13 cellular contexts compared by ENCODE assay signal in genomic region chr6:163398104-163398503, GRCh38.
"Had no signal": no experiment of that assay in that cellular context is flagged by ENCODE, and none has a peak within 500 bp of the region (broad histone marks: within the 10 kb centered on the region; RNA-seq: fewer than 3 reads in every experiment).

No MANE protein-coding gene starts in this region.

- DNase-seq: activated CD4-positive, alpha-beta T cell treated with anti-CD3 and anti-CD28 coated beads, Interleukin-2, amount 50 U/mL, for 1 hour; activated naive CD4-positive, alpha-beta T cell; kidney; mesendoderm; stimulated activated CD4-positive, alpha-beta T cell treated with anti-CD3 and anti-CD28 coated beads, Interleukin-2, amount 100 ng/mL, for 24 hours had no signal

- H3K4me3 Mint-ChIP-seq: activated T-helper 1 cell treated with anti-CD3 and anti-CD28 coated beads, Interleukin-12 subunit alpha, Interleukin-12 subunit beta, Interleukin-2, Interleukin-4 antibody, amounts not matched to agents 30 ng/mL and 10 ng/mL and 1 ng/mL, durations not matched to agents 14 hours and 24 hours and 36 hours; natural killer cell treated with Interleukin-12 subunit alpha and Interleukin-12 subunit beta and Interleukin-15 and Interleukin-18, amount 100 ng/mL, for 72 hours had no signal

- ATAC-seq: activated CD4-positive, CD25-positive, alpha-beta regulatory T cell treated with anti-CD3 and anti-CD28 coated beads, Interleukin-2, amount 50 U/mL, for 24 hours; natural killer cell treated with Interleukin-12 subunit alpha and Interleukin-12 subunit beta and Interleukin-15 and Interleukin-18, amount 100 ng/mL, for 72 hours had no signal

- H3K36me3 Mint-ChIP-seq: natural killer cell treated with Interleukin-12 subunit alpha and Interleukin-12 subunit beta and Interleukin-15 and Interleukin-18, amount 100 ng/mL, for 72 hours had no signal

- H3K4me3 ChIP-seq: breast epithelium, left ventricle myocardium inferior, sigmoid colon, SK-N-MC, upper lobe of left lung had no signal

- H3K9me3 Mint-ChIP-seq: activated T-helper 1 cell treated with anti-CD3 and anti-CD28 coated beads, Interleukin-12 subunit alpha, Interleukin-12 subunit beta, Interleukin-2, Interleukin-4 antibody, amounts not matched to agents 30 ng/mL and 10 ng/mL and 1 ng/mL, durations not matched to agents 14 hours and 24 hours and 36 hours; natural killer cell treated with Interleukin-12 subunit alpha and Interleukin-12 subunit beta and Interleukin-15 and Interleukin-18, amount 100 ng/mL, for 72 hours had no signal

- H3K27ac Mint-ChIP-seq: activated T-helper 1 cell treated with anti-CD3 and anti-CD28 coated beads, Interleukin-12 subunit alpha, Interleukin-12 subunit beta, Interleukin-2, Interleukin-4 antibody, amounts not matched to agents 30 ng/mL and 10 ng/mL and 1 ng/mL, durations not matched to agents 14 hours and 24 hours and 36 hours; natural killer cell treated with Interleukin-12 subunit alpha and Interleukin-12 subunit beta and Interleukin-15 and Interleukin-18, amount 100 ng/mL, for 72 hours had no signal
